8 cellular contexts compared by ENCODE assay signal in genomic region chr17:38735161-38735997, GRCh38. TPM values are rescaled to one million over a fixed set of nuclear protein-coding genes. Genes with fewer than 3 reads are reported as not detected.
DNase-seq lines count a peak whose midpoint lies in the region; TF ChIP-seq lines count a peak whose summit lies in the region.

No MANE protein-coding gene starts in this region.

- DNase-seq in C1 segment of cervical spinal cord (lab: John Stamatoyannopoulos, UW) (peak in 8 of 14 donors; percentile 7 to 66 (median 19)), HFF-Myc (ENCODE audit: extremely low read depth, low read depth) (no peak), T-helper 22 cell (ENCODE audit: low read depth) (peak; percentile 40), astrocyte of the cerebellum (ENCODE audit: low read depth) (no peak), immature natural killer cell (peak; percentile 64 to 71 (median 70)), EL (no peak), cortex of kidney (lab: John Stamatoyannopoulos, UW) (no peak)
- peak; percentile 82 for DNase-seq in stimulated activated CD4-positive, alpha-beta T cell treated with anti-CD3 and anti-CD28 coated beads, Interleukin-4, amount 100 ng/mL, for 1 hour

- in situ Hi-C loops in astrocyte of the cerebellum (cut with HindIII; ENCODE audit: low sequenced_read_pairs), result no loop called here

- H3K27me3 Mint-ChIP-seq in immature natural killer cell (ENCODE audit: low read depth in 3 of 3), result peaks cover 0 to 10% (median 8%) of the 10 kb centered on the region in 3 donors

- peak overlapping the region in 3 of 6 donors; percentile 7 to 79 (median 16) for H3K27ac Mint-ChIP-seq in immature natural killer cell

- peaks cover 0 to 7% (median 0%) of the 10 kb centered on the region in 3 donors for H3K36me3 Mint-ChIP-seq in immature natural killer cell

- peaks cover 47 to 49% of the 10 kb centered on the region in 2 donors for H3K4me1 Mint-ChIP-seq in immature natural killer cell

- H3K4me3 ChIP-seq in HFF-Myc (replicated peaks; ENCODE audit: low read depth, low read length) (no peak overlapping the region), astrocyte of the cerebellum (ENCODE audit: low read depth, low read length) (no peak overlapping the region)

- no peak overlapping the region for H3K4me3 Mint-ChIP-seq in immature natural killer cell

- TF ChIP-seq CTCF in HFF-Myc (IDR thresholded peaks at IDR 0.05; ENCODE audit: low read depth, low read length, missing control alignments) (peak; percentile 93), astrocyte of the cerebellum (IDR thresholded peaks at IDR 0.05; ENCODE audit: low read depth, low read length, missing control alignments) (peak; percentile 89)

- H3K9me3 Mint-ChIP-seq in immature natural killer cell, result no peaks in the 10 kb centered on the region

RNA-seq across cellular contexts. Expression of gene CISD3, which starts 5.2 kb away (rescaled TPM):
- polyA plus RNA-seq in immature natural killer cell, result 100 to 1,000 TPM; 143 to 197 (median 160) TPM

RNA-seq across cellular contexts. Expression of gene PCGF2, which starts 12.8 kb away (rescaled TPM):
- not detected for polyA plus RNA-seq in immature natural killer cell

RNA-seq across cellular contexts. Expression of gene PSMB3, which starts 17.2 kb away (rescaled TPM):
- polyA plus RNA-seq in immature natural killer cell, result 100 to 1,000 TPM; 509 to 821 (median 662) TPM

RNA-seq across cellular contexts. Expression of gene MLLT6, which starts 30.3 kb away (rescaled TPM):
- polyA plus RNA-seq in immature natural killer cell, result 10 to 100 TPM in 1 of 3 donors, 1 to 10 TPM in 2; 3.8 to 24.5 (median 7.4) TPM

Comparison
In these comparisons a context has a peak if more than half of its experiments do, and no peak if none do; other contexts are left out.
1. DNase-seq: peak in C1 segment of cervical spinal cord (8 of 14), T-helper 22 cell (single experiment), immature natural killer cell (3 of 3) and stimulated activated CD4-positive, alpha-beta T cell treated with anti-CD3 and anti-CD28 coated beads, Interleukin-4, amount 100 ng/mL, for 1 hour (single experiment); none in HFF-Myc (single experiment), astrocyte of the cerebellum (single experiment), EL (single experiment) and cortex of kidney (single experiment).